In the genomic region with DNA sequence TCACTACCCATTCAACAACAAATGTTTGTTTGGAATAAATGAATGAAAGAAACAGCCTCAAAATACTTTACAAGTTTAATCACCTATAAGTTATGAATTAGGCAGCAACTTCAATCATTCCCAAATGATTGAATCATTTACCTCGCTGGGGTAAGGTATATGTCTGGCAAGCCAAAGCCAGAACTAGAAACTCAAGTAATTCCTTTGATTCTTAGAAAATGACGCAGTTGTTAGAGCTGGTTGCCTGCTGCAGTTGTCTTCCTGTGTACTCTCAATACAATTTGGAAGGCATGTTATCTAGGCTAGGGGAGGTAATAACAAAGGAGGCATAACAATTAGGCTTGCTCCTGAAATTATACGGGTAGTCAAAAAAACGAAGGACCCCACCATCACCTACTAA, we compare ENCODE assay signal across 21 cellular contexts.
DNase-seq lines count a peak whose midpoint lies in the region; ATAC-seq and FAIRE-seq lines count a peak whose summit lies in the region.
"Had no signal": no experiment of that assay in that cellular context is flagged by ENCODE, and none has a peak within 500 bp of the region (broad histone marks: within the 10 kb centered on the region; RNA-seq: fewer than 3 reads in every experiment).

No MANE protein-coding gene starts in this region.

- no peak overlapping the region for H3K14ac ChIP-seq in trophoblast cell (ENCODE audit: low read length)

- H2BK12ac ChIP-seq in trophoblast cell (ENCODE audit: low read length) = no peak overlapping the region

- H3K9me3 Mint-ChIP-seq in effector memory CD8-positive, alpha-beta T cell = no peaks in the 10 kb centered on the region
- H3K9me3 Mint-ChIP-seq: CD4-positive, alpha-beta T cell; CD8-positive, alpha-beta memory T cell; HFFc6 had no signal

- H3K79me1 ChIP-seq in trophoblast cell (ENCODE audit: low read length) = no peaks in the 10 kb centered on the region

- H3K79me2 ChIP-seq in trophoblast cell (ENCODE audit: control insufficient read depth, insufficient read depth, low read length, poor library complexity) = no peaks in the 10 kb centered on the region

- WGBS in trophoblast cell (ENCODE audit: extremely low coverage, insufficient coverage, insufficient read length) = no CpG with 5 or more reads among the region's 4 CpGs

- H3K27ac Mint-ChIP-seq in effector memory CD8-positive, alpha-beta T cell = peak overlapping the region; percentile 10 to 74
- H3K27ac Mint-ChIP-seq: CD14-positive monocyte; CD4-positive, alpha-beta T cell had no signal

- no peak overlapping the region for H4K12ac ChIP-seq in trophoblast cell (ENCODE audit: low read depth, low read length)

- peaks cover 6% of the 10 kb centered on the region for H3K36me3 Mint-ChIP-seq in effector memory CD8-positive, alpha-beta T cell (ENCODE audit: insufficient read depth)

- H3K27me3 ChIP-seq in BLaER1 treated with 17β-estradiol and CSF1 and Interleukin-3, amounts not matched to agents 10 nM and 100 nM = peaks cover 0 to 45% (median 0%) of the 10 kb centered on the region in 11 experiments; a peak in 9 of 22 replicates
- H3K27me3 ChIP-seq in trophoblast cell (ENCODE audit: insufficient read depth, low read length) (no peaks in the 10 kb centered on the region), MG63 (no peaks in the 10 kb centered on the region)

- H3K9ac ChIP-seq in BLaER1 treated with 17β-estradiol and CSF1 and Interleukin-3, amounts not matched to agents 10 nM and 100 nM = no peak overlapping the region
- H3K9ac ChIP-seq in trophoblast cell (ENCODE audit: low read length) = no peak overlapping the region

- H2BK5ac ChIP-seq in trophoblast cell (ENCODE audit: low read depth, low read length, poor library complexity) = no peak overlapping the region

- peak; percentile 54 for FAIRE-seq in GM19239 (lab: Jason Lieb, UNC)
- FAIRE-seq: D721Med, GM12878, GM18507, H54 had no signal

- H3K4me3 Mint-ChIP-seq in effector memory CD8-positive, alpha-beta T cell = no peak overlapping the region
- H3K4me3 Mint-ChIP-seq: CD14-positive monocyte; CD4-positive, alpha-beta T cell; HFFc6 had no signal

- peaks cover 0 to 73% (median 0%) of the 10 kb centered on the region in 11 experiments; a peak in 8 of 22 replicates for H3K36me3 ChIP-seq in BLaER1 treated with 17β-estradiol and CSF1 and Interleukin-3, amounts not matched to agents 10 nM and 100 nM
- H3K36me3 ChIP-seq in trophoblast cell (ENCODE audit: control insufficient read depth in 1 of 2, insufficient read depth in 2 of 2, low read length in 2 of 2) (peaks cover 0 to 2% of the 10 kb centered on the region in 2 experiments), MG63 (no peaks in the 10 kb centered on the region)
- H3K36me3 ChIP-seq: HAP-1 had no signal

- peaks cover 0 to 21% (median 0%) of the 10 kb centered on the region in 11 experiments; a peak in 6 of 22 replicates for H3K9me3 ChIP-seq in BLaER1 treated with 17β-estradiol and CSF1 and Interleukin-3, amounts not matched to agents 10 nM and 100 nM (replicated peaks in 1 of 11)
- H3K9me3 ChIP-seq in trophoblast cell (ENCODE audit: insufficient read depth, low read depth, low read length) = no peaks in the 10 kb centered on the region
- H3K9me3 ChIP-seq in MG63 = no peaks in the 10 kb centered on the region
- H3K9me3 ChIP-seq: HAP-1 had no signal

- no peaks in the 10 kb centered on the region for H3K27me3 Mint-ChIP-seq in effector memory CD8-positive, alpha-beta T cell
- H3K27me3 Mint-ChIP-seq: CD4-positive, alpha-beta T cell; CD8-positive, alpha-beta memory T cell had no signal

- H3K4me1 ChIP-seq in BLaER1 treated with 17β-estradiol and CSF1 and Interleukin-3, amounts not matched to agents 10 nM and 100 nM = peaks cover 21 to 63% (median 46%) of the 10 kb centered on the region in 10 experiments
- H3K4me1 ChIP-seq in trophoblast cell (ENCODE audit: control insufficient read depth in 1 of 2, insufficient read depth in 2 of 2, low read length in 2 of 2) = no peaks in the 10 kb centered on the region

- H3K4me2 ChIP-seq in BLaER1 treated with 17β-estradiol and CSF1 and Interleukin-3, amounts not matched to agents 10 nM and 100 nM = peak overlapping the region; percentile 6 to 68 (median 55); a peak in 19 of 22 replicates
- no peak overlapping the region for H3K4me2 ChIP-seq in trophoblast cell (ENCODE audit: low read length)

- no peak overlapping the region for H3K27ac ChIP-seq in BLaER1 treated with 17β-estradiol and CSF1 and Interleukin-3, amounts not matched to agents 10 nM and 100 nM
- H3K27ac ChIP-seq in trophoblast cell (ENCODE audit: low read depth, low read length) = no peak overlapping the region

- no peak overlapping the region for H3K18ac ChIP-seq in trophoblast cell (ENCODE audit: low read length)

- no peak overlapping the region for H3K4me3 ChIP-seq in BLaER1 treated with 17β-estradiol and CSF1 and Interleukin-3, amounts not matched to agents 10 nM and 100 nM
- H3K4me3 ChIP-seq in trophoblast cell (ENCODE audit: low read depth, low read length) (no peak overlapping the region), MG63 (no peak overlapping the region)
- H3K4me3 ChIP-seq: GM12878, HAP-1 had no signal

- no peak overlapping the region for H3K23ac ChIP-seq in trophoblast cell (ENCODE audit: low read length)

- no peak for DNase-seq in GM19239 (ENCODE audit: insufficient read length, low spot score)
- DNase-seq in effector memory CD8-positive, alpha-beta T cell = no peak
- peak; percentile 53 to 93 for DNase-seq in trophoblast cell
- DNase-seq in NCI-H1694 treated with DMSO at 0.1 percent for 48 hours (lab: John Stamatoyannopoulos, UW) = no peak
- no peak for DNase-seq in MG63
- DNase-seq in SK-N-DZ (ENCODE audit: low spot score) = no peak
- DNase-seq in iPS-NIHi11 (ENCODE audit: low spot score) = no peak
- DNase-seq: CD4-positive, alpha-beta T cell; CD8-positive, alpha-beta memory T cell; DMS 273 treated with DMSO at 0.1 percent for 48 hours; DMS79; GDM1; GOT3; HFFc6 had no signal

- no peak overlapping the region for H4K91ac ChIP-seq in trophoblast cell (ENCODE audit: low read depth, low read length)

- H3K4ac ChIP-seq in trophoblast cell (ENCODE audit: low read depth, low read length) = no peak overlapping the region

- no peak overlapping the region for H2AK5ac ChIP-seq in trophoblast cell (ENCODE audit: low read length)

- no peak for ATAC-seq in effector memory CD8-positive, alpha-beta T cell (replicated peaks)
- ATAC-seq: GM12878 had no signal

- no peak overlapping the region for H4K8ac ChIP-seq in trophoblast cell (ENCODE audit: low read depth, low read length)

- no peak overlapping the region for H2BK120ac ChIP-seq in trophoblast cell (ENCODE audit: insufficient read depth, low read length, poor library complexity)

- peaks cover 17 to 34% of the 10 kb centered on the region in 2 donors for H3K4me1 Mint-ChIP-seq in effector memory CD8-positive, alpha-beta T cell (ENCODE audit: low read depth in 2 of 2)

- no peak overlapping the region for H2AFZ ChIP-seq in trophoblast cell (ENCODE audit: insufficient read depth, low read length, poor library complexity)

- H4K20me1 ChIP-seq in BLaER1 treated with 17β-estradiol and CSF1 and Interleukin-3, amounts not matched to agents 10 nM and 100 nM = peaks cover 0 to 94% (median 3%) of the 10 kb centered on the region in 11 experiments; a peak in 8 of 22 replicates

Comparison
In these comparisons a context has a peak if more than half of its experiments do, and no peak if none do; other contexts are left out.
1. DNase-seq: peak in trophoblast cell (2 of 2); none in GM19239 (single experiment), effector memory CD8-positive, alpha-beta T cell (0 of 3), NCI-H1694 treated with DMSO at 0.1 percent for 48 hours (single experiment), MG63 (single experiment), SK-N-DZ (single experiment) and iPS-NIHi11 (single experiment).